Comparison of ENCODE assay signal across 1 cellular context in genomic region chr4:77893451-77893850, GRCh38.
TF ChIP-seq lines count a peak whose summit lies in the region.

No MANE protein-coding gene starts in this region.

TF ChIP-seq in GM12878, 131 proteins besides CTCF, POLR2A, EP300 and RAD21 (continued from another document):
- peak; percentile 53; the same call in 1 of the 2 replicates for TF ChIP-seq RUNX3 (IDR thresholded peaks at IDR 0.05; ENCODE audit: low read length)
- TF ChIP-seq ZNF217 (IDR thresholded peaks at IDR 0.05): peak; percentile 86; the same call in 1 of the 2 replicates
- peak; percentile 76 for TF ChIP-seq MTA2 (IDR thresholded peaks at IDR 0.05; ENCODE audit: low read depth)
- no peak for TF ChIP-seq ZSCAN29 (IDR thresholded peaks at IDR 0.05)
- peak; percentile 26; the same call in 1 of the 2 replicates for TF ChIP-seq ATF2 (IDR thresholded peaks at IDR 0.05; ENCODE audit: low read length)
- TF ChIP-seq HSF1 (IDR thresholded peaks at IDR 0.05; ENCODE audit: low read depth, low read length): no peak
- no peak for TF ChIP-seq CHD4 (IDR thresholded peaks at IDR 0.05)
- no peak for TF ChIP-seq ZBTB11 (CRISPR knock-in tag; IDR thresholded peaks at IDR 0.05)
- 0 out of 2 replicates have a peak, but pooled peaks have one; percentile 50 for TF ChIP-seq MEF2A (IDR thresholded peaks at IDR 0.05; ENCODE audit: insufficient read depth, low read depth, low read length)
- TF ChIP-seq RELB (IDR thresholded peaks at IDR 0.05; ENCODE audit: low read depth): peak; percentile 57; the same call in 1 of the 2 replicates
- TF ChIP-seq IKZF2 (IDR thresholded peaks at IDR 0.05): peak; percentile 43 to 51; a peak in 2 of 4 replicates
- no peak for TF ChIP-seq GATAD2B (conservative IDR thresholded peaks at IDR 0.05; ENCODE audit: low read depth)
- TF ChIP-seq LARP7 (IDR thresholded peaks at IDR 0.05): no peak
- TF ChIP-seq ASH2L (IDR thresholded peaks at IDR 0.05; ENCODE audit: borderline replicate concordance, low read depth): no peak
- peak; percentile 30; the same call in 1 of the 2 replicates for TF ChIP-seq NFIC (IDR thresholded peaks at IDR 0.05; ENCODE audit: low read depth, low read length)
